ENCODE assay signal across 1 cellular context in the genomic region with DNA sequence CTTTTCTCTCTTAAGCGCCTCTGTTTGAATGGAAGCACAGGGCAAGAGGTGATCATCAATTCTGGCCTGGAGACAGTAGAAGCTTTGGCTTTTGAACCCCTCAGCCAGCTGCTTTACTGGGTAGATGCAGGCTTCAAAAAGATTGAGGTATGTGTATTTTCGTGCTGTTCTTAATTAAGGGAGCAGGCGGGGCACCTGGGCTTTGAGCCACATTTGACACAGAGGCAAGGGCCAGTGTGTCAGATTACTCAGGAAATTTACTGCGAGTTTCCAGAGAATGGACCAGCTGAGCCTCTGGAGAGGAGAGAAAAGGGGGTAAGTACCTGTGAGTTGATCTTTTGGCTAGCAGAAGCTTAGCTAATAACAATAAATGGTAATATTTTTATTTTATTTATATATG.
TF ChIP-seq lines count a peak whose summit lies in the region.

No MANE protein-coding gene starts in this region.

TF ChIP-seq in GM23338, 12 proteins besides CTCF, POLR2A, EP300 and RAD21 (continued from another document):
- no peak for TF ChIP-seq REST (IDR thresholded peaks at IDR 0.05; ENCODE audit: unreplicated experiment)
- TF ChIP-seq, protein P1, sequence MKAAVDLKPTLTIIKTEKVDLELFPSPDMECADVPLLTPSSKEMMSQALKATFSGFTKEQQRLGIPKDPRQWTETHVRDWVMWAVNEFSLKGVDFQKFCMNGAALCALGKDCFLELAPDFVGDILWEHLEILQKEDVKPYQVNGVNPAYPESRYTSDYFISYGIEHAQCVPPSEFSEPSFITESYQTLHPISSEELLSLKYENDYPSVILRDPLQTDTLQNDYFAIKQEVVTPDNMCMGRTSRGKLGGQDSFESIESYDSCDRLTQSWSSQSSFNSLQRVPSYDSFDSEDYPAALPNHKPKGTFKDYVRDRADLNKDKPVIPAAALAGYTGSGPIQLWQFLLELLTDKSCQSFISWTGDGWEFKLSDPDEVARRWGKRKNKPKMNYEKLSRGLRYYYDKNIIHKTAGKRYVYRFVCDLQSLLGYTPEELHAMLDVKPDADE (IDR thresholded peaks at IDR 0.05): no peak
- no peak for TF ChIP-seq EZH2 (IDR thresholded peaks at IDR 0.05; ENCODE audit: low read depth, unreplicated experiment)
- TF ChIP-seq POLR2AphosphoS5 (IDR thresholded peaks at IDR 0.05; ENCODE audit: low read depth): no peak
- no peak for TF ChIP-seq JUNB (IDR thresholded peaks at IDR 0.05; ENCODE audit: unreplicated experiment)
- no peak for TF ChIP-seq ZNF462 (CRISPR knock-in tag; IDR thresholded peaks at IDR 0.05)
- TF ChIP-seq STAT1 (IDR thresholded peaks at IDR 0.05; ENCODE audit: unreplicated experiment): no peak
